Comparison of ENCODE assay signal across 7 cellular contexts in genomic region chr2:152100961-152101360, GRCh38.
"Had no signal": no experiment of that assay in that cellular context is flagged by ENCODE, and none has a peak within 500 bp of the region (broad histone marks: within the 10 kb centered on the region; RNA-seq: fewer than 3 reads in every experiment).

No MANE protein-coding gene starts in this region.

- ATAC-seq: GM23338, HepG2 had no signal

- DNase-seq: H7, HCEC 1CT, HFFc6, KBM-7 had no signal

- H3K36me3 Mint-ChIP-seq: IgD-negative memory B cell had no signal

- H3K27ac Mint-ChIP-seq: GM23338, HFFc6 had no signal

- H3K4me3 ChIP-seq: GM23338 had no signal

- H3K4me3 Mint-ChIP-seq: HFFc6 had no signal

- H3K9me3 Mint-ChIP-seq: HFFc6, IgD-negative memory B cell had no signal
